ENCODE assay signal across 8 cellular contexts in genomic region chrX:150568320-150569154, GRCh38. TPM values are rescaled to one million over a fixed set of nuclear protein-coding genes. Genes with fewer than 3 reads are reported as not detected.
DNase-seq lines count a peak whose midpoint lies in the region; ATAC-seq and TF ChIP-seq lines count a peak whose summit lies in the region.

Gene MTM1 (plus strand): TSS chrX:150568621. CDS start chrX:150592615, 23,994 bp downstream.

- H3K9me3 ChIP-seq in SJSA1 (replicated peaks) (no peaks in the 10 kb centered on the region), stomach (no peaks in the 10 kb centered on the region)

- TF ChIP-seq CTCF in HFF-Myc (IDR thresholded peaks at IDR 0.05; ENCODE audit: low read depth, low read length, missing control alignments) (no peak), foreskin keratinocyte (conservative IDR thresholded peaks at IDR 0.05) (no peak), neural crest cell (conservative IDR thresholded peaks at IDR 0.05) (no peak), stomach (IDR thresholded peaks at IDR 0.05) (no peak)

- peak; percentile 95 for ATAC-seq in foreskin keratinocyte

- H3K27me3 Mint-ChIP-seq in neural crest cell (ENCODE audit: low read depth) = no peaks in the 10 kb centered on the region

- no peaks in the 10 kb centered on the region for H3K9me3 Mint-ChIP-seq in neural crest cell

- TF ChIP-seq POLR2A in stomach (IDR thresholded peaks at IDR 0.05) = no peak

- H3K4me1 Mint-ChIP-seq in neural crest cell = peaks cover 47% of the 10 kb centered on the region

- TF ChIP-seq EP300 in stomach (IDR thresholded peaks at IDR 0.05) = no peak

- peak within 1 kb of the TSS; percentile 90 for H3K4me3 Mint-ChIP-seq in neural crest cell

- intact Hi-C loops in stomach (cut with DNase I; ENCODE audit: low total_unique reads) = no loop called here

- H3K36me3 Mint-ChIP-seq in neural crest cell (ENCODE audit: low read depth) = no peaks in the 10 kb centered on the region

- H3K4me1 ChIP-seq in SJSA1 (replicated peaks) = peaks cover 36% of the 10 kb centered on the region
- peaks cover 11% of the 10 kb centered on the region for H3K4me1 ChIP-seq in foreskin keratinocyte
- peaks cover 0 to 42% (median 21%) of the 10 kb centered on the region in 4 donors for H3K4me1 ChIP-seq in stomach

- H3K27ac ChIP-seq in SJSA1 (peak within 1 kb of the TSS; percentile 38), foreskin keratinocyte (peak within 1 kb of the TSS; percentile 88), stomach (peak within 1 kb of the TSS; percentile 86 to 94 (median 88))

- peak within 1 kb of the TSS; percentile 83 for H3K27ac Mint-ChIP-seq in neural crest cell (ENCODE audit: unreplicated experiment)

- H3K27me3 ChIP-seq in SJSA1 (replicated peaks) = no peaks in the 10 kb centered on the region
- H3K27me3 ChIP-seq in foreskin keratinocyte = no peaks in the 10 kb centered on the region
- peaks cover 0 to 5% (median 0%) of the 10 kb centered on the region in 3 donors for H3K27me3 ChIP-seq in stomach

- H3K36me3 ChIP-seq in SJSA1 (peaks cover 3% of the 10 kb centered on the region; the same call in 1 of the 2 replicates), stomach (no peaks in the 10 kb centered on the region)

- WGBS in stomach, 5 donors = 0 to 25% (median 10%) methylated on average over 13 to 85 of the region's 89 CpGs; no CpG with 5 or more reads in 1 of the 5 donors

- H3K4me3 ChIP-seq in HFF-Myc (replicated peaks; ENCODE audit: low read depth, low read length) (peak within 1 kb of the TSS; percentile 58), SJSA1 (peak within 1 kb of the TSS; percentile 89), stomach (peak within 1 kb of the TSS; percentile 60 to 72 (median 68))

- DNase-seq in GM03348 (ENCODE audit: low spot score) (peak; percentile 96), HFF-Myc (ENCODE audit: extremely low read depth, low read depth) (peak; percentile 79), MV-4-11 (lab: John Stamatoyannopoulos, UW) (peak; percentile 95), SJSA1 (ENCODE audit: low read depth in 1 of 2, low spot score in 2 of 2) (peak; percentile 81 to 95), foreskin keratinocyte (peak; percentile 73 to 85), neural crest cell (ENCODE audit: low read depth, low spot score) (peak; percentile 73), stomach (peak; percentile 92)
- DNase-seq in activated naive CD4-positive, alpha-beta T cell (lab: John Stamatoyannopoulos, UW) = peak; percentile 52 to 89 (median 72)

RNA-seq across cellular contexts. Expression of gene MTM1, which starts in this region (rescaled TPM):
- 8.7 and 12.8 TPM in 2 replicates for total RNA-seq in SJSA1 (2014; rRNA removed; shearing (Covaris generic))
- 10.2 and 11.4 TPM in 2 replicates for total RNA-seq in foreskin keratinocyte
- polyA plus RNA-seq in foreskin keratinocyte = 3.1 and 3.5 TPM in 2 replicates
- total RNA-seq in neural crest cell = 6.2 and 7.9 TPM in 2 replicates
- 10 to 100 TPM in 3 of 5 donors, 1 to 10 TPM in 2; 5.8 to 28.0 (median 20.5) TPM for total RNA-seq in stomach
- polyA plus RNA-seq in stomach = 1 to 10 TPM; 3.5 to 5.8 (median 4.7) TPM

Comparison
In these comparisons a context has a peak if more than half of its experiments do, and no peak if none do; other contexts are left out.
1. Peak in every context shown above with its lines: DNase-seq, ATAC-seq, H3K4me3 ChIP-seq and H3K27ac ChIP-seq.
2. H3K27ac ChIP-seq: peak in every context shown above with its lines; median percentile 88 in foreskin keratinocyte; 88 in stomach; 38 in SJSA1.